1 cellular context compared by ENCODE assay signal in the genomic region with DNA sequence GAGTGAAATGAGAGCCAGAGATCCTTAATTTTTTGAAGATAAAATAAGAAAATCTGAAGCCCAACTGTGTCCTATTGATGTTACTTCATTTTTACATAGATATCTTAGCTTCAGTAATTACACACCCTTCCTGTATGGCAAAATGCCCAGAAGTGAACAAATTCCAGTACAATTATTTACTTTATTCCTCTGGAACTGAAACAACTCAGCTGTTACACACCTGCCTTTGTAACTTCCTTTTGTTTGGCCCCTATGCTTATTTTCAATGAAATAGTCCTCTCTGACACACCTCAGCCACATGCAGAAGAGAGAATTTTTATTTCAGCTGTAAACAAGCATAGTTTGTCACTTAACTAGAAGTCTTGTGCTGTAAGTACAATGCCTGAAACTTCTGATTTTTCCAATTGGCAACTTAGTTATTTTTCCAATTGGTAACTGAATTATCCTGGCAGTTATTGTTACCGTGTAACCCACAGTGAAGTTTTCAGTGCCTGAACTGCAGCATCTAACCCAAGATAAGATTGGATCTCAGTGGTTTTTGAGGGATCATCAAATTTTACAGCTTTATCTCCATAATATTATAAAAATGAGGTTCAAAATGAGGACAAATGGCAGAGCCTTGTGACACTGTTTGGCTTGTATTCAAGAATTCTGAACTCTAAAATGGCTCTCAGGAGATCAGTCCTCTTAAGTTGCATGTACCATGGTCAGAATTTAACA.
TF ChIP-seq lines count a peak whose summit lies in the region.

No MANE protein-coding gene starts in this region.

TF ChIP-seq in HepG2, 621 proteins besides CTCF, POLR2A, EP300 and RAD21 (continued from another document and continues in another):
- TF ChIP-seq, protein P1, sequence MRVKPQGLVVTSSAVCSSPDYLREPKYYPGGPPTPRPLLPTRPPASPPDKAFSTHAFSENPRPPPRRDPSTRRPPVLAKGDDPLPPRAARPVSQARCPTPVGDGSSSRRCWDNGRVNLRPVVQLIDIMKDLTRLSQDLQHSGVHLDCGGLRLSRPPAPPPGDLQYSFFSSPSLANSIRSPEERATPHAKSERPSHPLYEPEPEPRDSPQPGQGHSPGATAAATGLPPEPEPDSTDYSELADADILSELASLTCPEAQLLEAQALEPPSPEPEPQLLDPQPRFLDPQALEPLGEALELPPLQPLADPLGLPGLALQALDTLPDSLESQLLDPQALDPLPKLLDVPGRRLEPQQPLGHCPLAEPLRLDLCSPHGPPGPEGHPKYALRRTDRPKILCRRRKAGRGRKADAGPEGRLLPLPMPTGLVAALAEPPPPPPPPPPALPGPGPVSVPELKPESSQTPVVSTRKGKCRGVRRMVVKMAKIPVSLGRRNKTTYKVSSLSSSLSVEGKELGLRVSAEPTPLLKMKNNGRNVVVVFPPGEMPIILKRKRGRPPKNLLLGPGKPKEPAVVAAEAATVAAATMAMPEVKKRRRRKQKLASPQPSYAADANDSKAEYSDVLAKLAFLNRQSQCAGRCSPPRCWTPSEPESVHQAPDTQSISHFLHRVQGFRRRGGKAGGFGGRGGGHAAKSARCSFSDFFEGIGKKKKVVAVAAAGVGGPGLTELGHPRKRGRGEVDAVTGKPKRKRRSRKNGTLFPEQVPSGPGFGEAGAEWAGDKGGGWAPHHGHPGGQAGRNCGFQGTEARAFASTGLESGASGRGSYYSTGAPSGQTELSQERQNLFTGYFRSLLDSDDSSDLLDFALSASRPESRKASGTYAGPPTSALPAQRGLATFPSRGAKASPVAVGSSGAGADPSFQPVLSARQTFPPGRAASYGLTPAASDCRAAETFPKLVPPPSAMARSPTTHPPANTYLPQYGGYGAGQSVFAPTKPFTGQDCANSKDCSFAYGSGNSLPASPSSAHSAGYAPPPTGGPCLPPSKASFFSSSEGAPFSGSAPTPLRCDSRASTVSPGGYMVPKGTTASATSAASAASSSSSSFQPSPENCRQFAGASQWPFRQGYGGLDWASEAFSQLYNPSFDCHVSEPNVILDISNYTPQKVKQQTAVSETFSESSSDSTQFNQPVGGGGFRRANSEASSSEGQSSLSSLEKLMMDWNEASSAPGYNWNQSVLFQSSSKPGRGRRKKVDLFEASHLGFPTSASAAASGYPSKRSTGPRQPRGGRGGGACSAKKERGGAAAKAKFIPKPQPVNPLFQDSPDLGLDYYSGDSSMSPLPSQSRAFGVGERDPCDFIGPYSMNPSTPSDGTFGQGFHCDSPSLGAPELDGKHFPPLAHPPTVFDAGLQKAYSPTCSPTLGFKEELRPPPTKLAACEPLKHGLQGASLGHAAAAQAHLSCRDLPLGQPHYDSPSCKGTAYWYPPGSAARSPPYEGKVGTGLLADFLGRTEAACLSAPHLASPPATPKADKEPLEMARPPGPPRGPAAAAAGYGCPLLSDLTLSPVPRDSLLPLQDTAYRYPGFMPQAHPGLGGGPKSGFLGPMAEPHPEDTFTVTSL (CRISPR knock-in tag; IDR thresholded peaks at IDR 0.05; ENCODE audit: borderline replicate concordance), result peak; percentile 95; the same call in 1 of the 2 replicates
- TF ChIP-seq, protein P2, sequence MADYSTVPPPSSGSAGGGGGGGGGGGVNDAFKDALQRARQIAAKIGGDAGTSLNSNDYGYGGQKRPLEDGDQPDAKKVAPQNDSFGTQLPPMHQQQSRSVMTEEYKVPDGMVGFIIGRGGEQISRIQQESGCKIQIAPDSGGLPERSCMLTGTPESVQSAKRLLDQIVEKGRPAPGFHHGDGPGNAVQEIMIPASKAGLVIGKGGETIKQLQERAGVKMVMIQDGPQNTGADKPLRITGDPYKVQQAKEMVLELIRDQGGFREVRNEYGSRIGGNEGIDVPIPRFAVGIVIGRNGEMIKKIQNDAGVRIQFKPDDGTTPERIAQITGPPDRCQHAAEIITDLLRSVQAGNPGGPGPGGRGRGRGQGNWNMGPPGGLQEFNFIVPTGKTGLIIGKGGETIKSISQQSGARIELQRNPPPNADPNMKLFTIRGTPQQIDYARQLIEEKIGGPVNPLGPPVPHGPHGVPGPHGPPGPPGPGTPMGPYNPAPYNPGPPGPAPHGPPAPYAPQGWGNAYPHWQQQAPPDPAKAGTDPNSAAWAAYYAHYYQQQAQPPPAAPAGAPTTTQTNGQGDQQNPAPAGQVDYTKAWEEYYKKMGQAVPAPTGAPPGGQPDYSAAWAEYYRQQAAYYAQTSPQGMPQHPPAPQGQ (CRISPR knock-in tag; IDR thresholded peaks at IDR 0.05; ENCODE audit: borderline replicate concordance), result no peak
- 0 out of 2 replicates have a peak, but pooled peaks have one; percentile 15 for TF ChIP-seq MIER2 (CRISPR knock-in tag; IDR thresholded peaks at IDR 0.05)
- TF ChIP-seq, protein P3, sequence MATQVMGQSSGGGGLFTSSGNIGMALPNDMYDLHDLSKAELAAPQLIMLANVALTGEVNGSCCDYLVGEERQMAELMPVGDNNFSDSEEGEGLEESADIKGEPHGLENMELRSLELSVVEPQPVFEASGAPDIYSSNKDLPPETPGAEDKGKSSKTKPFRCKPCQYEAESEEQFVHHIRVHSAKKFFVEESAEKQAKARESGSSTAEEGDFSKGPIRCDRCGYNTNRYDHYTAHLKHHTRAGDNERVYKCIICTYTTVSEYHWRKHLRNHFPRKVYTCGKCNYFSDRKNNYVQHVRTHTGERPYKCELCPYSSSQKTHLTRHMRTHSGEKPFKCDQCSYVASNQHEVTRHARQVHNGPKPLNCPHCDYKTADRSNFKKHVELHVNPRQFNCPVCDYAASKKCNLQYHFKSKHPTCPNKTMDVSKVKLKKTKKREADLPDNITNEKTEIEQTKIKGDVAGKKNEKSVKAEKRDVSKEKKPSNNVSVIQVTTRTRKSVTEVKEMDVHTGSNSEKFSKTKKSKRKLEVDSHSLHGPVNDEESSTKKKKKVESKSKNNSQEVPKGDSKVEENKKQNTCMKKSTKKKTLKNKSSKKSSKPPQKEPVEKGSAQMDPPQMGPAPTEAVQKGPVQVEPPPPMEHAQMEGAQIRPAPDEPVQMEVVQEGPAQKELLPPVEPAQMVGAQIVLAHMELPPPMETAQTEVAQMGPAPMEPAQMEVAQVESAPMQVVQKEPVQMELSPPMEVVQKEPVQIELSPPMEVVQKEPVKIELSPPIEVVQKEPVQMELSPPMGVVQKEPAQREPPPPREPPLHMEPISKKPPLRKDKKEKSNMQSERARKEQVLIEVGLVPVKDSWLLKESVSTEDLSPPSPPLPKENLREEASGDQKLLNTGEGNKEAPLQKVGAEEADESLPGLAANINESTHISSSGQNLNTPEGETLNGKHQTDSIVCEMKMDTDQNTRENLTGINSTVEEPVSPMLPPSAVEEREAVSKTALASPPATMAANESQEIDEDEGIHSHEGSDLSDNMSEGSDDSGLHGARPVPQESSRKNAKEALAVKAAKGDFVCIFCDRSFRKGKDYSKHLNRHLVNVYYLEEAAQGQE (IDR thresholded peaks at IDR 0.05; ENCODE audit: borderline replicate concordance in 1 of 2, low read depth in 1 of 2, low read length in 2 of 2), result 0 out of 4 replicates have a peak, but pooled peaks of 1 of the 2 experiments have one; percentile 4
- peak; percentile 59; the same call in 1 of the 2 replicates for TF ChIP-seq CHD4 (IDR thresholded peaks at IDR 0.05; ENCODE audit: borderline replicate concordance, low read length)
- no peak for TF ChIP-seq ZNF790 (CRISPR knock-in tag; IDR thresholded peaks at IDR 0.05; ENCODE audit: borderline replicate concordance)
- TF ChIP-seq, protein P4, sequence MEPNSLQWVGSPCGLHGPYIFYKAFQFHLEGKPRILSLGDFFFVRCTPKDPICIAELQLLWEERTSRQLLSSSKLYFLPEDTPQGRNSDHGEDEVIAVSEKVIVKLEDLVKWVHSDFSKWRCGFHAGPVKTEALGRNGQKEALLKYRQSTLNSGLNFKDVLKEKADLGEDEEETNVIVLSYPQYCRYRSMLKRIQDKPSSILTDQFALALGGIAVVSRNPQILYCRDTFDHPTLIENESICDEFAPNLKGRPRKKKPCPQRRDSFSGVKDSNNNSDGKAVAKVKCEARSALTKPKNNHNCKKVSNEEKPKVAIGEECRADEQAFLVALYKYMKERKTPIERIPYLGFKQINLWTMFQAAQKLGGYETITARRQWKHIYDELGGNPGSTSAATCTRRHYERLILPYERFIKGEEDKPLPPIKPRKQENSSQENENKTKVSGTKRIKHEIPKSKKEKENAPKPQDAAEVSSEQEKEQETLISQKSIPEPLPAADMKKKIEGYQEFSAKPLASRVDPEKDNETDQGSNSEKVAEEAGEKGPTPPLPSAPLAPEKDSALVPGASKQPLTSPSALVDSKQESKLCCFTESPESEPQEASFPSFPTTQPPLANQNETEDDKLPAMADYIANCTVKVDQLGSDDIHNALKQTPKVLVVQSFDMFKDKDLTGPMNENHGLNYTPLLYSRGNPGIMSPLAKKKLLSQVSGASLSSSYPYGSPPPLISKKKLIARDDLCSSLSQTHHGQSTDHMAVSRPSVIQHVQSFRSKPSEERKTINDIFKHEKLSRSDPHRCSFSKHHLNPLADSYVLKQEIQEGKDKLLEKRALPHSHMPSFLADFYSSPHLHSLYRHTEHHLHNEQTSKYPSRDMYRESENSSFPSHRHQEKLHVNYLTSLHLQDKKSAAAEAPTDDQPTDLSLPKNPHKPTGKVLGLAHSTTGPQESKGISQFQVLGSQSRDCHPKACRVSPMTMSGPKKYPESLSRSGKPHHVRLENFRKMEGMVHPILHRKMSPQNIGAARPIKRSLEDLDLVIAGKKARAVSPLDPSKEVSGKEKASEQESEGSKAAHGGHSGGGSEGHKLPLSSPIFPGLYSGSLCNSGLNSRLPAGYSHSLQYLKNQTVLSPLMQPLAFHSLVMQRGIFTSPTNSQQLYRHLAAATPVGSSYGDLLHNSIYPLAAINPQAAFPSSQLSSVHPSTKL (CRISPR knock-in tag; IDR thresholded peaks at IDR 0.05), result peak; percentile 96
- TF ChIP-seq ERF (CRISPR knock-in tag; IDR thresholded peaks at IDR 0.05), result peak; percentile 26; the same call in 1 of the 2 replicates
- no peak for TF ChIP-seq ZNF331 (CRISPR knock-in tag; IDR thresholded peaks at IDR 0.05)
- TF ChIP-seq CEBPG (CRISPR knock-in tag; IDR thresholded peaks at IDR 0.05), result peak; percentile 57
- TF ChIP-seq ESRRA (CRISPR knock-in tag; IDR thresholded peaks at IDR 0.05; ENCODE audit: low read depth), result no peak
- TF ChIP-seq ZSCAN25 (CRISPR knock-in tag; IDR thresholded peaks at IDR 0.05), result no peak
- TF ChIP-seq PPARG (CRISPR knock-in tag; conservative IDR thresholded peaks at IDR 0.05), result peak; percentile 45; the same call in 1 of the 2 replicates
- TF ChIP-seq, protein P5, sequence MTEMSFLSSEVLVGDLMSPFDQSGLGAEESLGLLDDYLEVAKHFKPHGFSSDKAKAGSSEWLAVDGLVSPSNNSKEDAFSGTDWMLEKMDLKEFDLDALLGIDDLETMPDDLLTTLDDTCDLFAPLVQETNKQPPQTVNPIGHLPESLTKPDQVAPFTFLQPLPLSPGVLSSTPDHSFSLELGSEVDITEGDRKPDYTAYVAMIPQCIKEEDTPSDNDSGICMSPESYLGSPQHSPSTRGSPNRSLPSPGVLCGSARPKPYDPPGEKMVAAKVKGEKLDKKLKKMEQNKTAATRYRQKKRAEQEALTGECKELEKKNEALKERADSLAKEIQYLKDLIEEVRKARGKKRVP (CRISPR knock-in tag; IDR thresholded peaks at IDR 0.05), result peak in 1 of 2 experiments; percentile 42; a peak in 1 of 4 replicates
- 0 out of 2 replicates have a peak, but pooled peaks have one; percentile 12 for TF ChIP-seq TGIF2 (CRISPR knock-in tag; IDR thresholded peaks at IDR 0.05)
- TF ChIP-seq ONECUT2 (CRISPR knock-in tag; IDR thresholded peaks at IDR 0.05), result no peak
- no peak for TF ChIP-seq ZZZ3 (CRISPR knock-in tag; IDR thresholded peaks at IDR 0.05; ENCODE audit: borderline replicate concordance)
- no peak for TF ChIP-seq PITX1 (CRISPR knock-in tag; IDR thresholded peaks at IDR 0.05)
- no peak for TF ChIP-seq ZNF143 (CRISPR knock-in tag; IDR thresholded peaks at IDR 0.05)
- TF ChIP-seq, protein P6, sequence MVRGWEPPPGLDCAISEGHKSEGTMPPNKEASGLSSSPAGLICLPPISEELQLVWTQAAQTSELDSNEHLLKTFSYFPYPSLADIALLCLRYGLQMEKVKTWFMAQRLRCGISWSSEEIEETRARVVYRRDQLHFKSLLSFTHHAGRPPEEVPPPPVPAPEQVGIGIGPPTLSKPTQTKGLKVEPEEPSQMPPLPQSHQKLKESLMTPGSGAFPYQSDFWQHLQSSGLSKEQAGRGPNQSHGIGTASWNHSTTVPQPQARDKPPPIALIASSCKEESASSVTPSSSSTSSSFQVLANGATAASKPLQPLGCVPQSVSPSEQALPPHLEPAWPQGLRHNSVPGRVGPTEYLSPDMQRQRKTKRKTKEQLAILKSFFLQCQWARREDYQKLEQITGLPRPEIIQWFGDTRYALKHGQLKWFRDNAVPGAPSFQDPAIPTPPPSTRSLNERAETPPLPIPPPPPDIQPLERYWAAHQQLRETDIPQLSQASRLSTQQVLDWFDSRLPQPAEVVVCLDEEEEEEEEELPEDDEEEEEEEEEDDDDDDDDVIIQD (CRISPR knock-in tag; IDR thresholded peaks at IDR 0.05; ENCODE audit: low read depth), result peak; percentile 97
- TF ChIP-seq NR2F6 (IDR thresholded peaks at IDR 0.05), result no peak
- TF ChIP-seq NR2F6 (CRISPR knock-in tag; IDR thresholded peaks at IDR 0.05), result peak; percentile 19; the same call in 1 of the 2 replicates
- TF ChIP-seq HDAC2 (CRISPR knock-in tag; IDR thresholded peaks at IDR 0.05), result peak; percentile 59; the same call in 1 of the 2 replicates
- peak in 1 of 2 experiments; percentile 21; a peak in 1 of 4 replicates for TF ChIP-seq NR2F1 (CRISPR knock-in tag; IDR thresholded peaks at IDR 0.05)
- TF ChIP-seq SCMH1 (CRISPR knock-in tag; IDR thresholded peaks at IDR 0.05; ENCODE audit: borderline replicate concordance), result no peak
- TF ChIP-seq ZNF430 (CRISPR knock-in tag; IDR thresholded peaks at IDR 0.05), result no peak
- no peak for TF ChIP-seq ELF4 (CRISPR knock-in tag; IDR thresholded peaks at IDR 0.05; ENCODE audit: borderline replicate concordance)
- TF ChIP-seq NFRKB (IDR thresholded peaks at IDR 0.05), result no peak
- TF ChIP-seq TEAD3 (CRISPR knock-in tag; optimal IDR thresholded peaks at IDR 0.05; ENCODE audit: borderline replicate concordance), result peak; percentile 69
- TF ChIP-seq RFX3 (CRISPR knock-in tag; IDR thresholded peaks at IDR 0.05), result no peak
- peak; percentile 61; the same call in 1 of the 2 replicates for TF ChIP-seq SOX13 (IDR thresholded peaks at IDR 0.05)
- peak in 1 of 2 experiments; percentile 96; a peak in 2 of 4 replicates for TF ChIP-seq SOX13 (CRISPR knock-in tag; conservative IDR thresholded peaks at IDR 0.05 in 1 of 2, IDR thresholded peaks at IDR 0.05 in 1 of 2)
- no peak for TF ChIP-seq MAFG (CRISPR knock-in tag; IDR thresholded peaks at IDR 0.05)
- no peak for TF ChIP-seq NFE2 (CRISPR knock-in tag; IDR thresholded peaks at IDR 0.05)
- no peak for TF ChIP-seq CENPX (CRISPR knock-in tag; IDR thresholded peaks at IDR 0.05)
- TF ChIP-seq HES4 (CRISPR knock-in tag; IDR thresholded peaks at IDR 0.05; ENCODE audit: borderline replicate concordance), result no peak
- TF ChIP-seq ZNF816 (CRISPR knock-in tag; IDR thresholded peaks at IDR 0.05; ENCODE audit: borderline replicate concordance), result peak; percentile 80; the same call in 1 of the 2 replicates
- no peak for TF ChIP-seq ZFP41 (CRISPR knock-in tag; IDR thresholded peaks at IDR 0.05; ENCODE audit: borderline replicate concordance)
- TF ChIP-seq ZKSCAN8 (CRISPR knock-in tag; IDR thresholded peaks at IDR 0.05; ENCODE audit: borderline replicate concordance), result peak; percentile 41; the same call in 1 of the 2 replicates
- no peak for TF ChIP-seq SP1 (IDR thresholded peaks at IDR 0.05)
- TF ChIP-seq SP1 (CRISPR knock-in tag; IDR thresholded peaks at IDR 0.05), result no peak
- peak; percentile 61 for TF ChIP-seq ISL2 (CRISPR knock-in tag; IDR thresholded peaks at IDR 0.05)
- no peak for TF ChIP-seq CAMTA2 (CRISPR knock-in tag; IDR thresholded peaks at IDR 0.05; ENCODE audit: borderline replicate concordance)
